ENCODE assay signal across 15 cellular contexts in the genomic region with DNA sequence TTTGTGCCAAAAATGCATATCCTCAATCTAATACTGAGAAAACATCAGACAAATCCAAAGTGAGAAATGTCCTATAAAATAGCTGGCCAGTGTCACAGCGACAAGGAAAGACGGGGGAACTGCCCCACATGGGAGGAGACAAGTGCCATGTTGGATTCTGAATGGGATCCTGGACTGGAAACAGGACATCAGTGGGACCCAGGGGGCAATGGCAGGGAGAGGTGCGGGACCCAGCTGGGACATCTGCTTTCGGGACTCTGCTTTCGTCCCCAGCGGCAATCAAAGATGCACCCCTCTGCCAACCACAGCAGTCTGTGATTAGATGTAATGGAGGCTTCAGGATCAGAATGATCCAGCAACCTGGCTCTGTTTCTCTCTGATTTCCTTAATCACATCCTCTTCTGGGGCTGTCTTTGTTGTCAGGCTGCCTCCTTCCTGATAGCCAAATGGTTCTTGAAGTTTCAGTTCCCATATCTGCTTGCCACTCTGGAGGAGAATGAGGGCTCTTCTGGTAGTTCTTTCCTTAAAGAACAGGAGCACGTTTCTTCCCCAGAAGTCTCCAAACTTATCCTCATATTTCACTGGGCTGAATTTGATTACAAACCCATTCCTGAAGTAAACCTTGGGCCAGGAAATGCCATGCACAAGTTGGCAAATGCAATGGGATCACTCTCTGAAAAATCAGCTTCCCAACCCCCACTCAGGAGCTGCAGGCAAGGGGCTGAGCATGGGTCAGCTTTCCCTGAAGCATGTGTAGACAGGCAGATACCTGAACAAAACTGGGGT. TPM values are rescaled to one million over a fixed set of nuclear protein-coding genes. Genes with fewer than 3 reads are reported as not detected.
DNase-seq lines count a peak whose midpoint lies in the region; ATAC-seq and TF ChIP-seq lines count a peak whose summit lies in the region.
"Had no signal": no experiment of that assay in that cellular context is flagged by ENCODE, and none has a peak within 500 bp of the region (broad histone marks: within the 10 kb centered on the region; RNA-seq: fewer than 3 reads in every experiment).

No MANE protein-coding gene starts in this region.

- peaks cover 0 to 4% of the 10 kb centered on the region in 2 donors for H3K27me3 Mint-ChIP-seq in CD4-positive, alpha-beta memory T cell

- no peak overlapping the region for H3K4me3 Mint-ChIP-seq in CD4-positive, alpha-beta memory T cell
- H3K4me3 Mint-ChIP-seq: activated T-helper 1 cell treated with anti-CD3 and anti-CD28 coated beads, Interleukin-12 subunit alpha, Interleukin-12 subunit beta, Interleukin-2, Interleukin-4 antibody, amounts not matched to agents 30 ng/mL and 10 ng/mL and 1 ng/mL, durations not matched to agents 14 hours and 24 hours and 36 hours had no signal

- H3K4me1 Mint-ChIP-seq in CD4-positive, alpha-beta memory T cell = peaks cover 0 to 7% (median 5%) of the 10 kb centered on the region in 4 donors

- TF ChIP-seq CTCF in colonic mucosa (IDR thresholded peaks at IDR 0.05) (no peak), osteoblast (IDR thresholded peaks at IDR 0.05; ENCODE audit: extremely low read depth, low read depth, low read length) (no peak)

- DNase-seq in Ammon's horn (ENCODE audit: low spot score) (peak; percentile 60), MV-4-11 (lab: John Stamatoyannopoulos, UW) (peak; percentile 90), colonic mucosa (no peak), osteoblast (ENCODE audit: insufficient read length, low spot score, missing footprints) (peak; percentile 68), GDM1 (lab: John Stamatoyannopoulos, UW) (no peak), amniotic stem cell (lab: John Stamatoyannopoulos, UW) (no peak)
- no peak for DNase-seq in CD4-positive, alpha-beta memory T cell
- DNase-seq: activated CD4-positive, alpha-beta T cell treated with anti-CD3 and anti-CD28 coated beads, Interleukin-2, amount 50 U/mL, for 48 hours; central memory CD4-positive, alpha-beta T cell; foreskin melanocyte; GF-D8; MM.1S; NCI-H2171 treated with DMSO at 0.1 percent for 48 hours had no signal

- H3K27ac Mint-ChIP-seq in CD4-positive, alpha-beta memory T cell = no peak overlapping the region
- H3K27ac Mint-ChIP-seq: activated T-helper 1 cell treated with anti-CD3 and anti-CD28 coated beads, Interleukin-12 subunit alpha, Interleukin-12 subunit beta, Interleukin-2, Interleukin-4 antibody, amounts not matched to agents 30 ng/mL and 10 ng/mL and 1 ng/mL, durations not matched to agents 14 hours and 24 hours and 36 hours had no signal

- H3K4me1 ChIP-seq in colonic mucosa (peaks cover 12% of the 10 kb centered on the region), osteoblast (ENCODE audit: insufficient read depth, low read length) (peaks cover 12% of the 10 kb centered on the region)
- H3K4me1 ChIP-seq in CD4-positive, alpha-beta memory T cell (ENCODE audit: insufficient read depth, low read length) = peaks cover 12% of the 10 kb centered on the region

- no peaks in the 10 kb centered on the region for H3K9me3 Mint-ChIP-seq in CD4-positive, alpha-beta memory T cell
- H3K9me3 Mint-ChIP-seq: activated T-helper 1 cell treated with anti-CD3 and anti-CD28 coated beads, Interleukin-12 subunit alpha, Interleukin-12 subunit beta, Interleukin-2, Interleukin-4 antibody, amounts not matched to agents 30 ng/mL and 10 ng/mL and 1 ng/mL, durations not matched to agents 14 hours and 24 hours and 36 hours had no signal

- no peaks in the 10 kb centered on the region for H3K27me3 ChIP-seq in colonic mucosa
- no peaks in the 10 kb centered on the region for H3K27me3 ChIP-seq in osteoblast (ENCODE audit: insufficient read depth, low read length)
- no peaks in the 10 kb centered on the region for H3K27me3 ChIP-seq in CD4-positive, alpha-beta memory T cell (ENCODE audit: insufficient read depth, low read length)

- no peak overlapping the region for H3K4me3 ChIP-seq in colonic mucosa
- no peak overlapping the region for H3K4me3 ChIP-seq in osteoblast (ENCODE audit: insufficient read depth, low read length)
- no peak overlapping the region for H3K4me3 ChIP-seq in CD4-positive, alpha-beta memory T cell (ENCODE audit: low read length in 2 of 2)

- H3K36me3 ChIP-seq in colonic mucosa (no peaks in the 10 kb centered on the region), osteoblast (ENCODE audit: insufficient read depth, low read length) (no peaks in the 10 kb centered on the region)
- H3K36me3 ChIP-seq in CD4-positive, alpha-beta memory T cell (ENCODE audit: insufficient read depth, low read length) = no peaks in the 10 kb centered on the region

- no peaks in the 10 kb centered on the region for H3K79me2 ChIP-seq in osteoblast (ENCODE audit: insufficient read depth, low read length)

- H3K27ac ChIP-seq in colonic mucosa = peak overlapping the region; percentile 43
- H3K27ac ChIP-seq in osteoblast (ENCODE audit: low read depth, low read length) = no peak overlapping the region
- no peak overlapping the region for H3K27ac ChIP-seq in CD4-positive, alpha-beta memory T cell (ENCODE audit: low read depth, low read length)

- H3K9me3 ChIP-seq in colonic mucosa (no peaks in the 10 kb centered on the region), osteoblast (ENCODE audit: low read depth, low read length) (no peaks in the 10 kb centered on the region)
- no peaks in the 10 kb centered on the region for H3K9me3 ChIP-seq in CD4-positive, alpha-beta memory T cell (ENCODE audit: control insufficient read depth in 1 of 2, low read length in 2 of 2)

- CTCF ChIA-PET in CD4-positive, alpha-beta memory T cell (lab: Charles Lee; ENCODE audit: partially characterized antibody) = interaction anchor here (1.4 kb wide), 1 partner anchor 11 kb away, joined by 4 read pairs; no protein-coding TSS in a partner anchor

- POLR2A ChIA-PET in CD4-positive, alpha-beta memory T cell (lab: Charles Lee; ENCODE audit: partially characterized antibody) = no interaction called here

- no peak overlapping the region for H2AFZ ChIP-seq in osteoblast (ENCODE audit: low read length)

- no peaks in the 10 kb centered on the region for H3K36me3 Mint-ChIP-seq in CD4-positive, alpha-beta memory T cell

- no peak for ATAC-seq in HG03469 (IDR thresholded peaks at IDR 0.05; ENCODE audit: unreplicated experiment)

- no peaks in the 10 kb centered on the region for H4K20me1 ChIP-seq in osteoblast (ENCODE audit: insufficient read depth, low read length)

- no peak overlapping the region for H3K4me2 ChIP-seq in osteoblast (ENCODE audit: insufficient read depth, low read length)

- intact Hi-C loops in colonic mucosa (cut with DNase I) = no loop called here
- intact Hi-C loops in CD4-positive, alpha-beta memory T cell (cut with micrococcal nuclease) = no loop called here

- H3K9ac ChIP-seq in colonic mucosa (ENCODE audit: low read depth in 2 of 2, low read length in 2 of 2) = no peak overlapping the region

RNA-seq across cellular contexts. Expression of a gene that starts 13.6 kb away (rescaled TPM):
- total RNA-seq in colonic mucosa (1 to 10 TPM in 1 of 2 donors, under 1 TPM in 1; 0.96 to 3.4 TPM), osteoblast (0.29 TPM in 1 of 2 replicates, not detected in the other)
- total RNA-seq in CD4-positive, alpha-beta memory T cell = not detected
- polyA plus RNA-seq in CD4-positive, alpha-beta memory T cell = not detected

RNA-seq across cellular contexts. Expression of a gene that starts 16.9 kb away (rescaled TPM):
- total RNA-seq in colonic mucosa (10 to 100 TPM; 53.8 to 76.0 TPM), osteoblast (64.1 and 65.4 TPM in 2 replicates)
- 10 to 100 TPM; 85.6 to 87.2 TPM for total RNA-seq in CD4-positive, alpha-beta memory T cell
- 10 to 100 TPM; 42.5 to 63.4 TPM for polyA plus RNA-seq in CD4-positive, alpha-beta memory T cell

Comparison
In these comparisons a context has a peak if more than half of its experiments do, and no peak if none do; other contexts are left out.
1. DNase-seq: peak in Ammon's horn (single experiment), MV-4-11 (single experiment) and osteoblast (single experiment); none in colonic mucosa (single experiment), CD4-positive, alpha-beta memory T cell (0 of 5), GDM1 (single experiment) and amniotic stem cell (single experiment).